In genomic region chr17:28645576-28645939, GRCh38 we compare ENCODE assay signal across 8 cellular contexts. TPM values are rescaled to one million over a fixed set of nuclear protein-coding genes. Genes with fewer than 3 reads are reported as not detected.
DNase-seq lines count a peak whose midpoint lies in the region; ATAC-seq and TF ChIP-seq lines count a peak whose summit lies in the region.

No MANE protein-coding gene starts in this region.

- peaks cover 29% of the 10 kb centered on the region for H3K36me3 ChIP-seq in brain microvascular endothelial cell (replicated peaks)

- H3K9me3 Mint-ChIP-seq in mesothelial cell of epicardium, result no peaks in the 10 kb centered on the region

- TF ChIP-seq CTCF in brain microvascular endothelial cell (IDR thresholded peaks at IDR 0.05; ENCODE audit: low read depth, low read length, missing control alignments) (no peak), mesothelial cell of epicardium (IDR thresholded peaks at IDR 0.05; ENCODE audit: unreplicated experiment) (no peak)

- peaks cover 19% of the 10 kb centered on the region for H3K36me3 Mint-ChIP-seq in mesothelial cell of epicardium

- peak overlapping the region; percentile 73 for H3K27ac Mint-ChIP-seq in mesothelial cell of epicardium

- peak overlapping the region; percentile 83 for H3K4me3 Mint-ChIP-seq in mesothelial cell of epicardium

- H3K27me3 Mint-ChIP-seq in mesothelial cell of epicardium (ENCODE audit: low read depth), result no peaks in the 10 kb centered on the region

- peak; percentile 5 to 18 for DNase-seq in stimulated activated CD4-positive, alpha-beta T cell treated with anti-CD3 and anti-CD28 coated beads, Interleukin-2, amount 100 ng/mL, for 48 hours
- DNase-seq in stimulated activated CD4-positive, alpha-beta T cell treated with anti-CD3 and anti-CD28 coated beads, Interleukin-4, amount 100 ng/mL, for 4 hours, result no peak
- DNase-seq in brain microvascular endothelial cell (no peak), mesothelial cell of epicardium (ENCODE audit: low spot score in 2 of 2, unreplicated experiment in 2 of 2) (no peak), glomerular visceral epithelial cell (ENCODE audit: extremely low spot score) (no peak), NOMO-1 treated with dmso at 0.1 percent for 144 hours (lab: John Stamatoyannopoulos, UW; ENCODE audit: unreplicated experiment) (no peak), cerebellar cortex (ENCODE audit: low spot score) (no peak)

- peaks cover 29% of the 10 kb centered on the region for H3K4me1 Mint-ChIP-seq in mesothelial cell of epicardium

- peak overlapping the region; percentile 37 for H3K27ac ChIP-seq in brain microvascular endothelial cell

- in situ Hi-C loops in brain microvascular endothelial cell (cut with HindIII; ENCODE audit: low pct_ligation_motif_present, low sequenced_read_pairs), result no loop called here

- no peak for ATAC-seq in HG02973 (IDR thresholded peaks at IDR 0.05; ENCODE audit: unreplicated experiment)

- peak overlapping the region; percentile 70 for H3K4me3 ChIP-seq in brain microvascular endothelial cell (ENCODE audit: low read depth, low read length)

- no peaks in the 10 kb centered on the region for H3K27me3 ChIP-seq in brain microvascular endothelial cell (replicated peaks)

RNA-seq across cellular contexts. Expression of gene BLTP2, which starts 0.6 kb away (rescaled TPM):
- total RNA-seq in mesothelial cell of epicardium, result 155 to 162 TPM (median 157 TPM) in 3 replicates

RNA-seq across cellular contexts. Expression of gene SDF2, which starts 16.1 kb away (rescaled TPM):
- total RNA-seq in mesothelial cell of epicardium, result 51.0 to 57.9 TPM (median 56.6 TPM) in 3 replicates

RNA-seq across cellular contexts. Expression of gene SUPT6H, which starts 16.4 kb away (rescaled TPM):
- total RNA-seq in mesothelial cell of epicardium, result 82.7 to 91.8 TPM (median 89.0 TPM) in 3 replicates

RNA-seq across cellular contexts. Expression of gene RSKR, which starts 31.6 kb away (rescaled TPM):
- 24.0 to 31.3 TPM (median 26.3 TPM) in 3 replicates for total RNA-seq in mesothelial cell of epicardium

RNA-seq across cellular contexts. Expression of gene SPAG5, which starts 46.7 kb away (rescaled TPM):
- total RNA-seq in mesothelial cell of epicardium, result 32.1 to 45.2 TPM (median 42.0 TPM) in 3 replicates

Comparison
In these comparisons a context has a peak if more than half of its experiments do, and no peak if none do; other contexts are left out.
1. DNase-seq: peak in stimulated activated CD4-positive, alpha-beta T cell treated with anti-CD3 and anti-CD28 coated beads, Interleukin-2, amount 100 ng/mL, for 48 hours (2 of 2); none in stimulated activated CD4-positive, alpha-beta T cell treated with anti-CD3 and anti-CD28 coated beads, Interleukin-4, amount 100 ng/mL, for 4 hours (0 of 2), brain microvascular endothelial cell (single experiment), mesothelial cell of epicardium (0 of 2), glomerular visceral epithelial cell (single experiment), NOMO-1 treated with dmso at 0.1 percent for 144 hours (single experiment) and cerebellar cortex (single experiment).